In genomic region chr5:110716247-110717245, GRCh38 we compare ENCODE assay signal across 14 cellular contexts.
A peak's percentile ranks its signal among the peaks of the same experiment; 100 is the strongest.
DNase-seq lines count a peak whose midpoint lies in the region; ATAC-seq and TF ChIP-seq lines count a peak whose summit lies in the region.
"Had no signal": no experiment of that assay in that cellular context is flagged by ENCODE, and none has a peak within 500 bp of the region (broad histone marks: within the 10 kb centered on the region; RNA-seq: fewer than 3 reads in every experiment).

No MANE protein-coding gene starts in this region.

- H3K9me3 ChIP-seq in MM.1S (replicated peaks; ENCODE audit: insufficient read depth, low read length), result no peaks in the 10 kb centered on the region

- H3K9me2 ChIP-seq in MM.1S (replicated peaks; ENCODE audit: insufficient read depth, low read length), result no peaks in the 10 kb centered on the region

- H3K9ac ChIP-seq in MM.1S (ENCODE audit: low read length), result no peak overlapping the region

- H3K4me1 ChIP-seq in MM.1S (ENCODE audit: low read length), result peaks cover 4% of the 10 kb centered on the region; the same call in 1 of the 2 replicates

- H3K4me2 ChIP-seq in MM.1S (ENCODE audit: low read depth, low read length), result 0 out of 2 replicates have a peak overlapping the region, but pooled peaks have one; percentile 11

- H3K27me3 ChIP-seq in MM.1S (replicated peaks; ENCODE audit: insufficient read depth, low read length), result no peaks in the 10 kb centered on the region

- DNase-seq in NCI-H82 (lab: John Stamatoyannopoulos, UW) (peak; percentile 34), NCI-H82 treated with DMSO at 0.1 percent for 48 hours (lab: John Stamatoyannopoulos, UW; ENCODE audit: unreplicated experiment) (no peak), MM.1S (peak; percentile 65), putamen (ENCODE audit: low spot score) (peak; percentile 39), HuH-7 (ENCODE audit: low spot score) (no peak), MV-4-11 (lab: John Stamatoyannopoulos, UW) (no peak)
- no peak for DNase-seq in stimulated activated CD4-positive, alpha-beta T cell treated with anti-CD3 and anti-CD28 coated beads, Interleukin-12 subunit alpha, Interleukin-12 subunit beta, amount 100 ng/mL, for 4 hours
- DNase-seq: activated CD4-positive, alpha-beta T cell treated with anti-CD3 and anti-CD28 coated beads for 48 hours; activated naive CD8-positive, alpha-beta T cell treated with anti-CD3 and anti-CD28 coated beads for 36 hours; GDM1; NCI-H1048; occipital lobe had no signal

- H4K20me1 ChIP-seq in MM.1S (ENCODE audit: insufficient read depth, low read length), result no peaks in the 10 kb centered on the region; the same call in 1 of the 2 replicates

- H3K27ac ChIP-seq in MM.1S (ENCODE audit: low read length), result no peak overlapping the region
- H3K27ac ChIP-seq: RWPE1 had no signal

- no peaks in the 10 kb centered on the region for H3K36me3 ChIP-seq in MM.1S (replicated peaks; ENCODE audit: insufficient read depth, low read length)

- peak overlapping the region; percentile 29 for H2AFZ ChIP-seq in MM.1S (ENCODE audit: low read length)

- peak; percentile 94 for ATAC-seq in HG02763 (IDR thresholded peaks at IDR 0.05; ENCODE audit: unreplicated experiment)

- TF ChIP-seq CTCF in MM.1S (IDR thresholded peaks at IDR 0.05; ENCODE audit: low read length), result no peak

- H3K4me3 ChIP-seq in MM.1S (ENCODE audit: low read length), result no peak overlapping the region

- peaks cover 3% of the 10 kb centered on the region; the same call in 1 of the 2 replicates for H3F3A ChIP-seq in MM.1S (ENCODE audit: insufficient read depth, low read length)

- no peaks in the 10 kb centered on the region for H3K79me2 ChIP-seq in MM.1S (ENCODE audit: low read length)

Comparison
In these comparisons a context has a peak if more than half of its experiments do, and no peak if none do; other contexts are left out.
1. DNase-seq: peak in NCI-H82 (single experiment), MM.1S (single experiment) and putamen (single experiment); none in NCI-H82 treated with DMSO at 0.1 percent for 48 hours (single experiment), stimulated activated CD4-positive, alpha-beta T cell treated with anti-CD3 and anti-CD28 coated beads, Interleukin-12 subunit alpha, Interleukin-12 subunit beta, amount 100 ng/mL, for 4 hours (single experiment), HuH-7 (single experiment) and MV-4-11 (single experiment).